ENCODE assay signal across 8 cellular contexts in genomic region chr1:6785721-6786505, GRCh38. TPM values are rescaled to one million over a fixed set of nuclear protein-coding genes. Genes with fewer than 3 reads are reported as not detected.
A peak's percentile ranks its signal among the peaks of the same experiment; 100 is the strongest.
DNase-seq lines count a peak whose midpoint lies in the region; ATAC-seq and TF ChIP-seq lines count a peak whose summit lies in the region.

No MANE protein-coding gene starts in this region.

- ATAC-seq in GM19395 (IDR thresholded peaks at IDR 0.05; ENCODE audit: unreplicated experiment) (no peak), HG02938 (IDR thresholded peaks at IDR 0.05; ENCODE audit: unreplicated experiment) (no peak)

- peaks cover 28% of the 10 kb centered on the region for H3K36me3 Mint-ChIP-seq in HFFc6 (ENCODE audit: low read depth)

- H3K27ac Mint-ChIP-seq in HFFc6, result peak overlapping the region; percentile 93

- peaks cover 4% of the 10 kb centered on the region; the same call in 1 of the 2 replicates for H3K27me3 Mint-ChIP-seq in HFFc6 (ENCODE audit: insufficient read depth)

- H3K4me3 Mint-ChIP-seq in HFFc6, result peak overlapping the region; percentile 94

- peaks cover 39% of the 10 kb centered on the region for H3K4me1 Mint-ChIP-seq in HFFc6 (ENCODE audit: low read depth)

- DNase-seq in CMK (ENCODE audit: low read depth) (peak; percentile 64), HFFc6 (no peak), T-helper 1 cell (peak; percentile 12 to 56 (median 30)), T47D (ENCODE audit: low read depth in 1 of 2, low spot score in 1 of 2) (peak; percentile 24 to 38), iPS-NIHi7 (ENCODE audit: extremely low spot score) (peak; percentile 70)
- DNase-seq in stimulated activated CD4-positive, alpha-beta T cell treated with anti-CD3 and anti-CD28 coated beads, Interleukin-15, amount 100 ng/mL, for 1 hour (ENCODE audit: low read depth in 1 of 2, low spot score in 1 of 2), result peak; percentile 21 to 34

- in situ Hi-C loops in T47D (cut with HindIII; ENCODE audit: low pct_unique_long_range_greater_than_20kb, low sequenced_read_pairs), result no loop called here

- peak; percentile 73 for TF ChIP-seq CTCF in HFFc6 (IDR thresholded peaks at IDR 0.05)

- H3K9me3 Mint-ChIP-seq in HFFc6, result no peaks in the 10 kb centered on the region

RNA-seq across cellular contexts. Expression of gene CAMTA1, which starts 0.7 kb away (rescaled TPM):
- total RNA-seq in HFFc6 (2021; fragmentation: NEBNext Ultra II Directional; extraction: Animal tissue kit (Norgen Biotek cat#: 25700)), result 10 to 100 TPM; 78.1 to 96.6 (median 86.1) TPM
